Comparison of ENCODE assay signal across 7 cellular contexts in the genomic region with DNA sequence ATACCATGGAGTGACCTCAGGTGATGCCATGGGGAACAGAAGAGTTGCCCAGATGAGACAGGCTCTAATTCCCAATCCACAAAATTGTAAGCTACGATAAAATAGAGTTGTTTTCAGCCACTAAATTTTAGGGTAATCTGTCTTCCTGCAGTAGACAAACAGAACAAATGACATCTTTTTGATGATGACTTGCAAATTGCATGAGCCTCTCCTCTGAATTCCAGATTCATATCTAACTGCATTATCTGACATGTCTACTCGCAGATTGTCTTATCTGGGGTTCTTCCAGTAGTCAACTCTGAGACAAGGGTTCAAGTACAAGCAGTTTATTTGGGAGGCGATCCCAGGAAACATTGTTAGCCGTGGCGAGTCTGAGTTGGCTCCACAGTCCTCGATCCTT.
"Had no signal": no experiment of that assay in that cellular context is flagged by ENCODE, and none has a peak within 500 bp of the region (broad histone marks: within the 10 kb centered on the region; RNA-seq: fewer than 3 reads in every experiment).

No MANE protein-coding gene starts in this region.

- H3K4me3 ChIP-seq: GM23338 had no signal

- H3K4me2 ChIP-seq: GM23338 had no signal

- ATAC-seq: GM23338 had no signal

- FAIRE-seq: H1, H54, HTR-8/SVneo had no signal

- DNase-seq: H9, HCEC 1CT, KG1 had no signal
